In the genomic region with DNA sequence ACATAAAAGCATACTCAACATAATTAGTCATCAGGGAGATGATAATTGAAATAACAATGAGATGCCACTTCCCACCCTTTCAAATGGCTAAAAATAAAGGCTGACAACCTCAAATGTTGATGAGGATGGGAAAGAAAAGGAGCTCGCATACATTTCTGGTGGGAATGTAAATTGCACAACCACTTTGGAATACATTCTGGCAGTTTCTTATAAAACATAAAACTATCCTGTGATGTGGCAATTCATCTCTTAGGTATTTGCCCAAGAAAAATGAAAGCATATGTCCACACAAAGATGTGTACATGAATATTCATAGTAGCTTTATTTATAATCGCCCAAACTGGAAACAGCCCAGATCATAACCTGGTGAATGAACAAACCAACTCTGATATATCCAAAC, we compare ENCODE assay signal across 9 cellular contexts. TPM values are rescaled to one million over a fixed set of nuclear protein-coding genes. Genes with fewer than 3 reads are reported as not detected.
DNase-seq lines count a peak whose midpoint lies in the region; ATAC-seq and TF ChIP-seq lines count a peak whose summit lies in the region.
"Had no signal": no experiment of that assay in that cellular context is flagged by ENCODE, and none has a peak within 500 bp of the region (broad histone marks: within the 10 kb centered on the region; RNA-seq: fewer than 3 reads in every experiment).

No MANE protein-coding gene starts in this region.

- H3K4me2 ChIP-seq in mammary epithelial cell (ENCODE audit: insufficient read depth, low read depth, low read length): peak overlapping the region; percentile 94

- peak overlapping the region; percentile 92; the same call in 1 of the 2 replicates for H3K27ac ChIP-seq in C4-2B
- no peak overlapping the region for H3K27ac ChIP-seq in HUES64 (ENCODE audit: low read depth, low read length)
- H3K27ac ChIP-seq in mammary epithelial cell (ENCODE audit: insufficient read depth, low read depth, low read length): no peak overlapping the region
- no peak overlapping the region for H3K27ac ChIP-seq in left lung

- H3K36me3 Mint-ChIP-seq in naive B cell: peaks cover 0 to 8% of the 10 kb centered on the region in 2 donors

- no TSS peak for BruUV-seq in mammary epithelial cell (replicated peaks; lab: Mats Ljungman, UMichigan)

- H3K9me3 ChIP-seq in HUES64 (ENCODE audit: insufficient read depth, low read depth, low read length): no peaks in the 10 kb centered on the region
- peaks cover 3% of the 10 kb centered on the region for H3K9me3 ChIP-seq in mammary epithelial cell (replicated peaks; ENCODE audit: insufficient read depth, low read length)
- H3K9me3 ChIP-seq in left lung: no peaks in the 10 kb centered on the region

- peak overlapping the region in 2 of 6 donors; percentile 72 to 93 for H3K27ac Mint-ChIP-seq in naive B cell

- TF ChIP-seq CTCF in C4-2B (conservative IDR thresholded peaks at IDR 0.05) (no peak), mammary epithelial cell (conservative IDR thresholded peaks at IDR 0.05 in 1 of 2, IDR thresholded peaks at IDR 0.05 in 1 of 2; ENCODE audit: extremely low read depth in 1 of 2, insufficient read depth in 1 of 2, low read depth in 1 of 2, low read length in 2 of 2) (no peak), left lung (IDR thresholded peaks at IDR 0.05) (no peak)

- H3K9ac ChIP-seq in HUES64 (ENCODE audit: low read depth, low read length) (no peak overlapping the region), mammary epithelial cell (ENCODE audit: insufficient read depth, low read length) (no peak overlapping the region)

- dilution Hi-C loops in mammary epithelial cell (cut with HindIII; ENCODE audit: low sequenced_read_pairs): no loop called here

- WGBS in HUES64: 80% methylated on average over 1 of the region's 2 CpGs
- 44% methylated on average over 2 of the region's 2 CpGs for WGBS in mammary epithelial cell (ENCODE audit: low coverage, missing lambda C conversion rate)

- in situ Hi-C loops in mammary epithelial cell (cut with MboI; ENCODE audit: low sequenced_read_pairs in 2 of 2): no loop called here

- peaks cover 6% of the 10 kb centered on the region; the same call in 1 of the 2 replicates for H3K36me3 ChIP-seq in HUES64 (ENCODE audit: insufficient read depth, low read length)
- H3K36me3 ChIP-seq in mammary epithelial cell (ENCODE audit: insufficient read depth, low read length): no peaks in the 10 kb centered on the region
- peaks cover 0 to 4% of the 10 kb centered on the region in 2 donors for H3K36me3 ChIP-seq in left lung

- peaks cover 21% of the 10 kb centered on the region for H3K79me2 ChIP-seq in mammary epithelial cell (ENCODE audit: insufficient read depth, low read length)

- H4K20me1 ChIP-seq in mammary epithelial cell (ENCODE audit: insufficient read depth, low read length): no peaks in the 10 kb centered on the region

- peak overlapping the region in 6 of 8 donors; percentile 76 to 91 (median 82) for H3K4me3 Mint-ChIP-seq in naive B cell

- peak overlapping the region; percentile 73 for H3K4me3 ChIP-seq in HUES64 (ENCODE audit: low read length)
- H3K4me3 ChIP-seq in mammary epithelial cell (replicated peaks in 1 of 3; ENCODE audit: insufficient read depth in 1 of 3, low read depth in 2 of 3, low read length in 3 of 3): peak overlapping the region in 2 of 3 experiments; percentile 25 to 52
- H3K4me3 ChIP-seq in left lung: peak overlapping the region in 1 of 2 donors; percentile 49

- peaks cover 24 to 31% (median 28%) of the 10 kb centered on the region in 3 donors for H3K4me1 Mint-ChIP-seq in naive B cell

- H2AFZ ChIP-seq in mammary epithelial cell (ENCODE audit: low read depth, low read length): peak overlapping the region; percentile 86

- peaks cover 10% of the 10 kb centered on the region; the same call in 1 of the 2 replicates for H3K4me1 ChIP-seq in HUES64 (ENCODE audit: insufficient read depth, low read length)
- peaks cover 5% of the 10 kb centered on the region for H3K4me1 ChIP-seq in mammary epithelial cell (ENCODE audit: insufficient read depth, low read length)
- H3K4me1 ChIP-seq in left lung: peaks cover 0 to 7% of the 10 kb centered on the region in 2 donors

- peaks cover 0 to 5% (median 2%) of the 10 kb centered on the region in 3 donors for H3K27me3 Mint-ChIP-seq in naive B cell

- peaks cover 4 to 14% (median 8%) of the 10 kb centered on the region in 7 donors for H3K9me3 Mint-ChIP-seq in naive B cell

- H3K27me3 ChIP-seq in HUES64 (ENCODE audit: insufficient read depth, low read length) (peaks cover 5% of the 10 kb centered on the region; the same call in 1 of the 2 replicates), mammary epithelial cell (ENCODE audit: insufficient read depth, low read length) (no peaks in the 10 kb centered on the region), left lung (no peaks in the 10 kb centered on the region)

- ATAC-seq in naive B cell (ENCODE audit: low read depth in 2 of 2) (no peak), left lung (no peak)

- intact Hi-C loops in mammary epithelial cell (cut with micrococcal nuclease) (no loop called here), left lung (cut with DNase I) (no loop called here)

- CTCF ChIA-PET in mammary epithelial cell (lab: Charles Lee; ENCODE audit: low non-redundant PET): no interaction called here

- DNase-seq in mammary epithelial cell (peak; percentile 2), naive B cell (no peak), NCI-H2081 (lab: John Stamatoyannopoulos, UW) (no peak), NCI-H1694 treated with DMSO at 0.1 percent for 48 hours (lab: John Stamatoyannopoulos, UW) (no peak), left lung (no peak)
- no peak for DNase-seq in activated effector memory CD4-positive, alpha-beta T cell treated with Interleukin-2 at 50 U/mL for 16 hours

RNA-seq across cellular contexts. Expression of gene ZNF275, which starts 0.7 kb away (rescaled TPM):
- 5.3 TPM for polyA plus RNA-seq in HUES64 (2013, experiment 1 of 2)
- 6.5 TPM for polyA plus RNA-seq in HUES64 (2013, experiment 2 of 2)
- total RNA-seq in mammary epithelial cell (1 to 10 TPM; 8.1 to 8.8 TPM), left lung (10 to 100 TPM in 1 of 2 donors, 1 to 10 TPM in 1; 7.6 to 11.0 TPM)
- polyA plus RNA-seq in mammary epithelial cell (5.3 TPM), naive B cell (ENCODE audit: low read depth in 6 of 6) (10 to 100 TPM in 1 of 6 donors, 1 to 10 TPM in 5; 4.6 to 11.1 (median 7.2) TPM)
- polyA minus RNA-seq in mammary epithelial cell: 8.2 TPM

RNA-seq across cellular contexts. Expression of gene PNMA6F, which starts 11.7 kb away (rescaled TPM):
- polyA plus RNA-seq in HUES64 (2013, experiment 1 of 2): not detected
- not detected for polyA plus RNA-seq in HUES64 (2013, experiment 2 of 2)
- total RNA-seq in mammary epithelial cell: not detected
- polyA plus RNA-seq in mammary epithelial cell: not detected
- polyA minus RNA-seq in mammary epithelial cell: not detected
- not detected for polyA plus RNA-seq in naive B cell (ENCODE audit: low read depth in 6 of 6)
- total RNA-seq in left lung: not detected
- total RNA-seq: myocyte had no signal
